30 cellular contexts compared by ENCODE assay signal in genomic region chr7:36460811-36461429, GRCh38.
"Had no signal": no experiment of that assay in that cellular context is flagged by ENCODE, and none has a peak within 500 bp of the region (broad histone marks: within the 10 kb centered on the region; RNA-seq: fewer than 3 reads in every experiment).

No MANE protein-coding gene starts in this region.

- H3K9me3 ChIP-seq: esophagus muscularis mucosa, gastrocnemius medialis had no signal

- H3K27me3 ChIP-seq: brain microvascular endothelial cell, dorsolateral prefrontal cortex, esophagus muscularis mucosa, gastrocnemius medialis had no signal

- H3K27ac ChIP-seq: brain microvascular endothelial cell, coronary artery, dorsolateral prefrontal cortex, esophagus muscularis mucosa, foreskin keratinocyte, gastrocnemius medialis, WERI-Rb-1 had no signal

- H3K4me1 ChIP-seq: esophagus muscularis mucosa, foreskin keratinocyte, gastrocnemius medialis had no signal

- H3K4me3 ChIP-seq: coronary artery, dorsolateral prefrontal cortex, esophagus muscularis mucosa, gastrocnemius medialis had no signal

- ATAC-seq: activated CD4-positive, CD25-positive, alpha-beta regulatory T cell treated with anti-CD3 and anti-CD28 coated beads, Interleukin-2, amount 50 U/mL, for 24 hours; activated CD8-positive, alpha-beta T cell treated with anti-CD3 and anti-CD28 coated beads for 36 hours; activated T-cell treated with anti-CD3 and anti-CD28 coated beads, Interleukin-2, amount 50 U/mL, for 4 hours; activated T-helper 17 cell treated with anti-CD3 and anti-CD28 coated beads, Interleukin-2, amount 50 U/mL, for 72 hours; foreskin keratinocyte; gastrocnemius medialis; T-helper 17 cell had no signal

- DNase-seq: activated B cell treated with CpG ODN at 0.5 μM for 24 hours; activated CD4-positive, alpha-beta T cell treated with anti-CD3 and anti-CD28 coated beads for 48 hours; activated CD4-positive, alpha-beta T cell treated with anti-CD3 and anti-CD28 coated beads, Interleukin-2, amount 50 U/mL, for 1 hour; activated CD4-positive, alpha-beta T cell treated with anti-CD3 and anti-CD28 coated beads, Interleukin-2, amount 50 U/mL, for 48 hours; activated CD8-positive, alpha-beta memory T cell treated with anti-CD3 and anti-CD28 coated beads for 24 hours; activated CD8-positive, alpha-beta T cell treated with anti-CD3 and anti-CD28 coated beads for 36 hours; activated effector memory CD4-positive, alpha-beta T cell treated with Interleukin-2 at 50 U/mL for 16 hours; activated gamma-delta T cell treated with Interleukin-2 at 50 U/mL for 16 hours; activated naive CD4-positive, alpha-beta T cell treated with anti-CD3 and anti-CD28 coated beads, Interleukin-2, amount 50 U/mL, for 16 hours; activated naive CD4-positive, alpha-beta T cell treated with Interleukin-2 at 50 U/mL for 16 hours; activated T-cell treated with anti-CD3 and anti-CD28 coated beads, Interleukin-2, amount 50 U/mL, for 4 hours; amniotic stem cell; anterior cingulate cortex; brain microvascular endothelial cell; dorsolateral prefrontal cortex; effector memory CD4-positive, alpha-beta T cell; erythroblast; foreskin keratinocyte; gastrocnemius medialis; glutamatergic neuron; T-helper 1 cell; T-helper 17 cell; T1000; WERI-Rb-1 had no signal

- H3K36me3 ChIP-seq: brain microvascular endothelial cell, esophagus muscularis mucosa, gastrocnemius medialis, WERI-Rb-1 had no signal

- FAIRE-seq: astrocyte, bronchial epithelial cell had no signal
